In genomic region chr6:1619666-1620503, GRCh38 we compare ENCODE assay signal across 12 cellular contexts. TPM values are rescaled to one million over a fixed set of nuclear protein-coding genes. Genes with fewer than 3 reads are reported as not detected.
DNase-seq lines count a peak whose midpoint lies in the region; ATAC-seq and TF ChIP-seq lines count a peak whose summit lies in the region.
"Had no signal": no experiment of that assay in that cellular context is flagged by ENCODE, and none has a peak within 500 bp of the region (broad histone marks: within the 10 kb centered on the region; RNA-seq: fewer than 3 reads in every experiment).

No MANE protein-coding gene starts in this region.

- H2BK20ac ChIP-seq in H9 (ENCODE audit: low read depth, low read length, poor library complexity, severe bottlenecking): no peak overlapping the region

- H3K23me2 ChIP-seq in H9 (ENCODE audit: insufficient read length, low read depth, low read length, poor library complexity, severe bottlenecking): peaks cover 16% of the 10 kb centered on the region

- H3K14ac ChIP-seq in H9 (ENCODE audit: insufficient read depth, low read length): no peak overlapping the region

- H3T11ph ChIP-seq in H9 (ENCODE audit: low read length): no peak overlapping the region

- peak overlapping the region; percentile 32 to 67; a peak in 4 of 5 replicates for H3K4me3 Mint-ChIP-seq in H9

- peaks cover 100% of the 10 kb centered on the region for H3K27me3 ChIP-seq in H9 (ENCODE audit: insufficient read depth, low read length)
- peaks cover 8% of the 10 kb centered on the region for H3K27me3 ChIP-seq in skeletal muscle satellite cell (ENCODE audit: control insufficient read depth, insufficient read depth, low read length)

- no peaks in the 10 kb centered on the region for H3K36me3 ChIP-seq in skeletal muscle satellite cell (ENCODE audit: insufficient read depth, low read length)

- H3K4me1 ChIP-seq in H9 (ENCODE audit: insufficient read depth, low read length) (no peaks in the 10 kb centered on the region; the same call in 1 of the 2 replicates), skeletal muscle satellite cell (ENCODE audit: control insufficient read depth, insufficient read depth, low read length) (peaks cover 6% of the 10 kb centered on the region)

- H3K23ac ChIP-seq in H9 (ENCODE audit: insufficient read length, low read depth, low read length): no peak overlapping the region

- H3K27me3 Mint-ChIP-seq in H9 (ENCODE audit: low read depth): peaks cover 99% of the 10 kb centered on the region

- H2AFZ ChIP-seq in H9 (ENCODE audit: low read length): no peak overlapping the region

- no peak for TF ChIP-seq CTCF in H9 (conservative IDR thresholded peaks at IDR 0.05)

- H3K9me3 ChIP-seq in H9 (ENCODE audit: control insufficient read depth, low read depth, low read length): no peaks in the 10 kb centered on the region
- no peaks in the 10 kb centered on the region for H3K9me3 ChIP-seq in skeletal muscle satellite cell (replicated peaks; ENCODE audit: low read length)

- CTCF ChIA-PET in HEK293T (lab: Yijun Ruan, JAX): no interaction called here

- no peak overlapping the region for H3K4ac ChIP-seq in H9 (ENCODE audit: low read depth, low read length)

- no peaks in the 10 kb centered on the region for H3K79me2 ChIP-seq in H9 (ENCODE audit: insufficient read depth, low read length)

- H2BK5ac ChIP-seq in H9 (ENCODE audit: insufficient read length, low read length): no peak overlapping the region

- H3K79me1 ChIP-seq in H9 (ENCODE audit: insufficient read depth, low read depth, low read length, poor library complexity, severe bottlenecking): no peaks in the 10 kb centered on the region

- H2BK120ac ChIP-seq in H9 (ENCODE audit: low read depth, low read length, poor library complexity, severe bottlenecking): no peak overlapping the region

- peaks cover 3% of the 10 kb centered on the region for H4K20me1 ChIP-seq in H9 (ENCODE audit: control insufficient read depth, insufficient read depth, insufficient read length)

- H3K4me2 ChIP-seq in H9 (ENCODE audit: insufficient read depth, insufficient read length, low read length) (peak overlapping the region; percentile 48), skeletal muscle satellite cell (ENCODE audit: low read length) (peak overlapping the region; percentile 72)

- H3K27ac Mint-ChIP-seq in H9: no peak overlapping the region

- no peak for ATAC-seq in HG02678 (IDR thresholded peaks at IDR 0.05; ENCODE audit: unreplicated experiment)

- H3K9me3 Mint-ChIP-seq in H9: no peaks in the 10 kb centered on the region; a peak in 2 of 5 replicates

- H4K8ac ChIP-seq in H9 (replicated peaks; ENCODE audit: insufficient read length, low read depth, low read length): no peak overlapping the region

- H2BK15ac ChIP-seq in H9 (ENCODE audit: low read depth, low read length): no peak overlapping the region

- H3K18ac ChIP-seq in H9 (ENCODE audit: insufficient read length, low read depth, low read length): no peak overlapping the region

- H3K4me1 Mint-ChIP-seq in H9: peaks cover 3 to 26% of the 10 kb centered on the region in 2 experiments; a peak in 3 of 4 replicates

- H2AK5ac ChIP-seq in H9 (ENCODE audit: insufficient read length, low read length): no peak overlapping the region

- no peak overlapping the region for H4K5ac ChIP-seq in H9 (ENCODE audit: insufficient read length, low read depth, low read length)

- H3K27ac ChIP-seq in H9 (ENCODE audit: insufficient read length, low read depth, low read length) (no peak overlapping the region), caudate nucleus (ENCODE audit: low read depth, low read length) (peak overlapping the region; percentile 36)

- H4K91ac ChIP-seq in H9 (ENCODE audit: insufficient read length, low read depth, low read length): no peak overlapping the region

- POLR2A ChIA-PET in HEK293T (lab: Yijun Ruan, JAX): interaction anchor here (0.7 to 3.6 kb wide), 5 partner anchors 9 to 47 kb away, joined by 3 to 22 read pairs (median 4); no protein-coding TSS in a partner anchor

- no peak overlapping the region for H3K56ac ChIP-seq in H9 (ENCODE audit: insufficient read length, low read depth, low read length)

- H3K4me3 ChIP-seq in skeletal muscle satellite cell (ENCODE audit: low read length): peak overlapping the region; percentile 56

- WGBS in H9 (ENCODE audit: extremely low coverage, insufficient read length, low lambda C conversion rate): no CpG with 5 or more reads among the region's 85 CpGs

- H2BK12ac ChIP-seq in H9 (ENCODE audit: insufficient read length, low read depth, low read length): no peak overlapping the region

- H3K9ac ChIP-seq in H9 (ENCODE audit: extremely low read depth, insufficient read length, low read length) (no peak overlapping the region), skeletal muscle satellite cell (ENCODE audit: low read depth, low read length) (no peak overlapping the region)

- peak; percentile 75 for DNase-seq in H9
- DNase-seq in caudate nucleus (lab: John Stamatoyannopoulos, UW): no peak
- DNase-seq in kidney glomerular epithelial cell (lab: John Stamatoyannopoulos, UW): peak; percentile 70
- no peak for DNase-seq in HEK293T (ENCODE audit: extremely low spot score)
- DNase-seq in stimulated activated CD4-positive, alpha-beta T cell treated with anti-CD3 and anti-CD28 coated beads, Interleukin-4, amount 100 ng/mL, for 24 hours: no peak
- DNase-seq in DMS53 (lab: John Stamatoyannopoulos, UW): no peak
- DNase-seq: DMS79, foreskin melanocyte, NCI-H1092, SIG-M5 had no signal

- peaks cover 0 to 5% (median 4%) of the 10 kb centered on the region in 3 experiments; a peak in 4 of 7 replicates for H3K36me3 Mint-ChIP-seq in H9 (ENCODE audit: insufficient read depth in 1 of 3, low read depth in 3 of 3)

TF ChIP-seq in HEK293T, 16 proteins besides CTCF, POLR2A, EP300 and RAD21:
- no peak for TF ChIP-seq ELF4 (IDR thresholded peaks at IDR 0.05)
- no peak for TF ChIP-seq TARDBP (IDR thresholded peaks at IDR 0.05)
- TF ChIP-seq PKNOX1 (IDR thresholded peaks at IDR 0.05): no peak
- no peak for TF ChIP-seq FOXA1 (IDR thresholded peaks at IDR 0.05)
- no peak for TF ChIP-seq SP1 (IDR thresholded peaks at IDR 0.05)
- TF ChIP-seq LEF1 (IDR thresholded peaks at IDR 0.05; ENCODE audit: borderline replicate concordance): no peak
- TF ChIP-seq FOXM1 (IDR thresholded peaks at IDR 0.05; ENCODE audit: borderline replicate concordance): no peak
- TF ChIP-seq ZNF384 (IDR thresholded peaks at IDR 0.05): no peak
- TF ChIP-seq FOXK2 (IDR thresholded peaks at IDR 0.05): no peak

RNA-seq across cellular contexts. Expression of gene FOXC1, which starts 10.2 kb away (rescaled TPM):
- 0.04 TPM in 1 of 2 replicates, not detected in the other for total RNA-seq in H9 (2021)
- total RNA-seq in skeletal muscle satellite cell (2012; rRNA removed): 3.3 and 6.1 TPM in 2 replicates

Comparison
In these comparisons a context has a peak if more than half of its experiments do, and no peak if none do; other contexts are left out.
1. DNase-seq: peak in H9 (single experiment) and kidney glomerular epithelial cell (single experiment); none in caudate nucleus (0 of 61), HEK293T (single experiment), stimulated activated CD4-positive, alpha-beta T cell treated with anti-CD3 and anti-CD28 coated beads, Interleukin-4, amount 100 ng/mL, for 24 hours (single experiment) and DMS53 (single experiment).